ENCODE assay signal across 8 cellular contexts in the genomic region with DNA sequence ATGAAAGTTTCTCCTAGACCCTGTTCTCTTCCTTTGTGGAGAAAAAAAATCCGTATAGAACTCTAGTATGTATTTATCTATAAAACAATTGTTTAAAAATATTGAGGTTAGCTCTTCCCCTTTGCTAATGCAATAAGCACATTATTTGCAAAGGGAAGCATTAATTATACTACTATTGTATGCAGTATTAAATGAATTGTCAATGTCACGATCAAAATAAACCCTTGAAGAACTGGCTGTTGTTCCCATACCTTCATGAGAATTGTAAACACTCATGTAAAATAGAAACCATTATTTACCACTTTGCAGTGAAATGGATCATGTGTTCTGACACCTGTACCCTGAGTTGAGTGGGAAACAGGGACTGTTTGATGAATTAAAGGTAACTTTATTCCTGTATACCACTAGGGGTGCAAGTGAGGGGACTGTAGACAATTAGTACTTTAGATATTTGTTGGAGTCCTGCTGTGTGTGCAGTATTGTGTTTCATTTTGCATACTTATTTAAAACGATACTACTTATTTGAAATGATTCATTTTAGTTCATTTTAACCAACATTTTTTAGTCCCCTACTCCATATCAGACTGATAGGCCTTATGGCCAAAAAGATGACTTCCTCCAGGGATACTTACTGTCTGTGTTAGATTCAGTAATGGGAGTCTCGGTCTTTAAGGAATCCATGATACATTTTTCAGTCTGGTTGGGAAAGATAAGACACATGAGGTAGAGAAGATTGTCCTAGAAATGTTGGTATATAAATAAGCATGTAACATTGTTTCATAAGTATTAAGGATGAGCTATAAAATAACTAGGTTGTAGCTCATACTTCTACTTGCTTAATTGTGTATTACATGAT. TPM values are rescaled to one million over a fixed set of nuclear protein-coding genes. Genes with fewer than 3 reads are reported as not detected.
DNase-seq lines count a peak whose midpoint lies in the region; ATAC-seq lines count a peak whose summit lies in the region.

No MANE protein-coding gene starts in this region.

- ATAC-seq in GM19035 (IDR thresholded peaks at IDR 0.05; ENCODE audit: unreplicated experiment) (peak; percentile 68), HG03354 (IDR thresholded peaks at IDR 0.05; ENCODE audit: poor library complexity, severe bottlenecking, unreplicated experiment) (peak; percentile 84), T-helper 17 cell (peak; percentile 85)

- no peaks in the 10 kb centered on the region for H3K9me3 ChIP-seq in T-helper 17 cell (ENCODE audit: control insufficient read depth, low read length, poor library complexity, severe bottlenecking)

- H3K27ac Mint-ChIP-seq in T-helper 17 cell = no peak overlapping the region

- H3K4me3 Mint-ChIP-seq in T-helper 17 cell = no peak overlapping the region

- peaks cover 9% of the 10 kb centered on the region for H3K4me1 Mint-ChIP-seq in T-helper 17 cell

- no peaks in the 10 kb centered on the region for H3K27me3 Mint-ChIP-seq in T-helper 17 cell

- DNase-seq in D341Med (ENCODE audit: low spot score) (peak; percentile 28), T-helper 17 cell (no peak), kidney tubule cell (ENCODE audit: low spot score) (peak; percentile 32), NCI-H1048 (lab: John Stamatoyannopoulos, UW) (no peak)
- DNase-seq in activated CD4-positive, alpha-beta T cell treated with anti-CD3 and anti-CD28 coated beads, Interleukin-2, amount 50 U/mL, for 48 hours = no peak
- DNase-seq in activated CD4-positive, alpha-beta T cell treated with anti-CD3 and anti-CD28 coated beads, Interleukin-2, amount 50 U/mL, for 1 hour = no peak

- no peaks in the 10 kb centered on the region for H3K36me3 Mint-ChIP-seq in T-helper 17 cell (ENCODE audit: low read depth)

RNA-seq across cellular contexts. Expression of gene PKP4, which starts 7.9 kb away (rescaled TPM):
- total RNA-seq in T-helper 17 cell = 10 to 100 TPM; 26.6 to 28.9 TPM

RNA-seq across cellular contexts. Expression of gene CCDC148, which starts 8.1 kb away (rescaled TPM):
- not detected for total RNA-seq in T-helper 17 cell

Comparison
In these comparisons a context has a peak if more than half of its experiments do, and no peak if none do; other contexts are left out.
1. DNase-seq: peak in D341Med (single experiment) and kidney tubule cell (single experiment); none in T-helper 17 cell (0 of 3), NCI-H1048 (single experiment), activated CD4-positive, alpha-beta T cell treated with anti-CD3 and anti-CD28 coated beads, Interleukin-2, amount 50 U/mL, for 48 hours (0 of 2) and activated CD4-positive, alpha-beta T cell treated with anti-CD3 and anti-CD28 coated beads, Interleukin-2, amount 50 U/mL, for 1 hour (single experiment).
2. Peak in every context shown above with its lines, with median percentiles within 50 percentile points of each other: ATAC-seq.